8 cellular contexts compared by ENCODE assay signal in genomic region chr11:120985718-120986569, GRCh38. TPM values are rescaled to one million over a fixed set of nuclear protein-coding genes. Genes with fewer than 3 reads are reported as not detected.
DNase-seq lines count a peak whose midpoint lies in the region; ATAC-seq, FAIRE-seq and TF ChIP-seq lines count a peak whose summit lies in the region.

No MANE protein-coding gene starts in this region.

- H3K4me3 ChIP-seq in GM23338 (peak overlapping the region; percentile 61), ovary (peak overlapping the region; percentile 39), aorta (ENCODE audit: low read length in 2 of 2) (peak overlapping the region in 1 of 2 donors; percentile 22)

- TF ChIP-seq POLR2A in ovary (IDR thresholded peaks at IDR 0.05) = no peak

- H3K4me2 ChIP-seq in GM23338 = peak overlapping the region; percentile 88

- ATAC-seq in GM23338 = peak; percentile 96
- ATAC-seq in aorta (ENCODE audit: low FRiP score) = peak; percentile 76
- ATAC-seq in GM18858 (IDR thresholded peaks at IDR 0.05; ENCODE audit: unreplicated experiment) = no peak

- no peaks in the 10 kb centered on the region; the same call in 2 of the 3 replicates for H3K36me3 Mint-ChIP-seq in GM23338 (ENCODE audit: low read depth)

- peak overlapping the region; percentile 93 for H2AFZ ChIP-seq in GM23338

- no peaks in the 10 kb centered on the region for H3F3A ChIP-seq in GM23338 (replicated peaks; ENCODE audit: low read depth)

- H3K27ac ChIP-seq in GM23338 (ENCODE audit: low read depth) = no peak overlapping the region
- peak overlapping the region in 1 of 2 donors; percentile 27 for H3K27ac ChIP-seq in ovary
- H3K27ac ChIP-seq in aorta (ENCODE audit: low read depth in 1 of 2, low read length in 2 of 2) = no peak overlapping the region

- peak; percentile 20 for DNase-seq in CMK (ENCODE audit: low read depth)
- peak; percentile 79 for DNase-seq in GM23338 (ENCODE audit: low spot score)
- DNase-seq in NCI-H526 treated with DMSO at 0.1 percent for 48 hours (lab: John Stamatoyannopoulos, UW) = peak; percentile 53
- DNase-seq in activated effector memory CD4-positive, alpha-beta T cell treated with anti-CD3 and anti-CD28 coated beads, Interleukin-2, amount 50 U/mL, for 16 hours = peak; percentile 67
- peak; percentile 31 to 56 for DNase-seq in frontal cortex (ENCODE audit: low spot score in 2 of 2)
- peak; percentile 37 to 68 (median 60) for DNase-seq in ovary
- DNase-seq in aorta = peak; percentile 59 to 78

- FAIRE-seq in frontal cortex (lab: Jason Lieb, UNC) = no peak

- WGBS in ovary, 3 donors = 2 to 3% (median 3%) methylated on average over 41 to 72 of the region's 72 CpGs
- WGBS in aorta, 2 donors = 3 to 6% methylated on average over 69 to 72 of the region's 72 CpGs

- TF ChIP-seq CTCF in GM23338 (conservative IDR thresholded peaks at IDR 0.05; ENCODE audit: low read depth in 2 of 2) (peak; percentile 16 to 34; a peak in 3 of 4 replicates), ovary (IDR thresholded peaks at IDR 0.05) (no peak)

- TF ChIP-seq EP300 in ovary (IDR thresholded peaks at IDR 0.05) = no peak

- H3K9me3 Mint-ChIP-seq in GM23338 = no peaks in the 10 kb centered on the region

- no peaks in the 10 kb centered on the region for H4K20me1 ChIP-seq in GM23338 (replicated peaks; ENCODE audit: insufficient read depth)

- intact Hi-C loops in ovary (cut with DNase I) (no loop called here), aorta (cut with DNase I) (no loop called here)

- H3K27me3 ChIP-seq in GM23338 (ENCODE audit: insufficient read depth) = peaks cover 20% of the 10 kb centered on the region
- no peaks in the 10 kb centered on the region for H3K27me3 ChIP-seq in ovary
- peaks cover 0 to 3% of the 10 kb centered on the region in 2 donors for H3K27me3 ChIP-seq in aorta (ENCODE audit: control insufficient read depth in 1 of 2, insufficient read depth in 2 of 2, low read length in 1 of 2)

- H3K27me3 Mint-ChIP-seq in GM23338 (ENCODE audit: insufficient read depth, low read depth, poor library complexity) = peaks cover 14% of the 10 kb centered on the region

- no peak overlapping the region for H3K27ac Mint-ChIP-seq in GM23338

- H3K36me3 ChIP-seq in GM23338 (ENCODE audit: insufficient read depth) = no peaks in the 10 kb centered on the region
- no peaks in the 10 kb centered on the region for H3K36me3 ChIP-seq in ovary
- no peaks in the 10 kb centered on the region for H3K36me3 ChIP-seq in aorta (ENCODE audit: control insufficient read depth in 1 of 2, insufficient read depth in 2 of 2, low read length in 1 of 2)

- H3K4me1 ChIP-seq in GM23338 (ENCODE audit: insufficient read depth) = peaks cover 38% of the 10 kb centered on the region
- H3K4me1 ChIP-seq in ovary (ENCODE audit: insufficient read depth) = peaks cover 1% of the 10 kb centered on the region
- no peaks in the 10 kb centered on the region for H3K4me1 ChIP-seq in aorta (ENCODE audit: control insufficient read depth in 1 of 2, insufficient read depth in 2 of 2, low read length in 2 of 2)

- peak overlapping the region; percentile 69 for H3K4me3 Mint-ChIP-seq in GM23338

- no peaks in the 10 kb centered on the region for H3K9me3 ChIP-seq in ovary
- H3K9me3 ChIP-seq in aorta (ENCODE audit: control insufficient read depth, low read length) = no peaks in the 10 kb centered on the region

- no peaks in the 10 kb centered on the region; the same call in 1 of the 2 replicates for H3K9me2 ChIP-seq in GM23338 (ENCODE audit: insufficient read depth)

- peaks cover 41% of the 10 kb centered on the region for H3K4me1 Mint-ChIP-seq in GM23338

- no peaks in the 10 kb centered on the region for H3K79me2 ChIP-seq in GM23338 (replicated peaks; ENCODE audit: insufficient read depth)

TF ChIP-seq in GM23338, 12 proteins besides CTCF, POLR2A, EP300 and RAD21:
- TF ChIP-seq ETS1 (IDR thresholded peaks at IDR 0.05) = no peak
- TF ChIP-seq CREB1 (CRISPR knock-in tag; IDR thresholded peaks at IDR 0.05; ENCODE audit: low read depth) = 0 out of 2 replicates have a peak, but pooled peaks have one; percentile 10
- TF ChIP-seq NANOG (IDR thresholded peaks at IDR 0.05; ENCODE audit: borderline replicate concordance) = no peak
- TF ChIP-seq ZNF462 (CRISPR knock-in tag; IDR thresholded peaks at IDR 0.05) = no peak
- TF ChIP-seq POLR2AphosphoS5 (IDR thresholded peaks at IDR 0.05; ENCODE audit: low read depth) = no peak

RNA-seq across cellular contexts. Expression of gene TBCEL, which starts 38.0 kb away (rescaled TPM):
- 15.6 and 16.2 TPM in 2 replicates for total RNA-seq in GM23338 (2014; rRNA removed; shearing (Covaris generic))
- polyA plus RNA-seq in GM23338 (2016; fragmentation: Nextera tagmentation; extraction: Ambion mirVana) (4.3 and 5.4 TPM in 2 replicates), ovary (10 to 100 TPM in 1 of 2 donors, 1 to 10 TPM in 1; 9.1 to 16.0 TPM), aorta (1 to 10 TPM; 5.9 to 8.0 TPM)
- total RNA-seq in frontal cortex (64.8 TPM), ovary (10 to 100 TPM; 21.5 to 79.3 (median 49.8) TPM), aorta (10 to 100 TPM; 25.1 to 29.1 TPM)

Comparison
In these comparisons a context has a peak if more than half of its experiments do, and no peak if none do; other contexts are left out.
1. DNase-seq: peak in every context shown above with its lines; median percentile 79 in GM23338; 68 in aorta; 67 in activated effector memory CD4-positive, alpha-beta T cell treated with anti-CD3 and anti-CD28 coated beads, Interleukin-2, amount 50 U/mL, for 16 hours; 60 in ovary; 53 in NCI-H526 treated with DMSO at 0.1 percent for 48 hours; 44 in frontal cortex; 20 in CMK.
2. CTCF ChIP-seq: peak in GM23338 (2 of 2); none in ovary (0 of 3).